ENCODE assay signal across 8 cellular contexts in genomic region chr11:8688414-8689362, GRCh38. TPM values are rescaled to one million over a fixed set of nuclear protein-coding genes. Genes with fewer than 3 reads are reported as not detected.
A peak's percentile ranks its signal among the peaks of the same experiment; 100 is the strongest.
DNase-seq lines count a peak whose midpoint lies in the region; ATAC-seq and TF ChIP-seq lines count a peak whose summit lies in the region.

No MANE protein-coding gene starts in this region.

- POLR2A ChIA-PET in AG04450 (lab: Yijun Ruan, JAX): interaction anchor here (0.5 to 2.0 kb wide), 21 partner anchors 9 to 275 kb away, joined by 3 to 26 read pairs (median 4); partner anchors contain the start of genes AKIP1 and TMEM9B

- CTCF ChIA-PET in AG04450 (lab: Charles Lee): interaction anchor here (0.8 to 1.2 kb wide), 5 partner anchors 125 to 449 kb away, joined by 3 to 4 read pairs (median 4); no protein-coding TSS in a partner anchor

- H3K27ac Mint-ChIP-seq in immature natural killer cell: peak overlapping the region; percentile 88 to 96 (median 96)

- no peak; the same call in 1 of the 2 replicates for TF ChIP-seq CTCF in AG04450 (IDR thresholded peaks at IDR 0.05; ENCODE audit: low read depth, low read length)
- no peak for TF ChIP-seq CTCF in WI38 (IDR thresholded peaks at IDR 0.05; ENCODE audit: low read depth, low read length)
- peak; percentile 15 for TF ChIP-seq CTCF in cardiac fibroblast (IDR thresholded peaks at IDR 0.05; ENCODE audit: low read depth, low read length)

- ATAC-seq in GM18870 (IDR thresholded peaks at IDR 0.05; ENCODE audit: unreplicated experiment) (peak; percentile 89), HG03108 (IDR thresholded peaks at IDR 0.05; ENCODE audit: unreplicated experiment) (peak; percentile 95)

- H3K27ac ChIP-seq in AG04450 (ENCODE audit: low read depth, low read length): peak overlapping the region; percentile 62

- H3K4me3 Mint-ChIP-seq in immature natural killer cell: peak overlapping the region; percentile 94 to 98 (median 97)

- no peaks in the 10 kb centered on the region for H3K9me3 Mint-ChIP-seq in immature natural killer cell

- H3K27me3 ChIP-seq in AG04450 (ENCODE audit: control insufficient read depth, insufficient read depth, low read length): no peaks in the 10 kb centered on the region

- peaks cover 10 to 15% (median 14%) of the 10 kb centered on the region in 3 donors for H3K27me3 Mint-ChIP-seq in immature natural killer cell (ENCODE audit: low read depth in 3 of 3)

- no peaks in the 10 kb centered on the region; the same call in 1 of the 2 replicates for H3K9me3 ChIP-seq in AG04450 (ENCODE audit: control insufficient read depth, insufficient read depth, low read length)

- H3K36me3 Mint-ChIP-seq in immature natural killer cell: peaks cover 11 to 17% (median 12%) of the 10 kb centered on the region in 3 donors

- peaks cover 40 to 50% of the 10 kb centered on the region in 2 donors for H3K4me1 Mint-ChIP-seq in immature natural killer cell

- DNase-seq in AG04450 (ENCODE audit: low read depth, low spot score) (peak; percentile 90), NCI-H2171 treated with DMSO at 0.1 percent for 48 hours (lab: John Stamatoyannopoulos, UW) (peak; percentile 97), cardiac fibroblast (ENCODE audit: low read depth in 2 of 2) (peak; percentile 97), immature natural killer cell (peak; percentile 85 to 87 (median 85)), smooth muscle cell of the brain vasculature (ENCODE audit: low read depth, low spot score) (peak; percentile 91)

- H3K4me3 ChIP-seq in AG04450 (ENCODE audit: low read depth, low read length): peak overlapping the region; percentile 62
- H3K4me3 ChIP-seq in WI38 (ENCODE audit: low read depth, low read length): peak overlapping the region; percentile 57
- peak overlapping the region; percentile 52 to 69 for H3K4me3 ChIP-seq in cardiac fibroblast (replicated peaks in 1 of 2; ENCODE audit: low read depth in 2 of 2, low read length in 2 of 2)

RNA-seq across cellular contexts. Expression of gene RPL27A, which starts 6.1 kb away (rescaled TPM):
- polyA plus RNA-seq in AG04450 (2011; rRNA removed): 941 and 1,068 TPM in 2 replicates
- polyA minus RNA-seq in AG04450 (2011; rRNA and poly(A)+ RNA removed): 269 and 283 TPM in 2 replicates
- polyA plus RNA-seq in immature natural killer cell: 1,000 to 10,000 TPM; 1,341 to 3,208 (median 1,820) TPM

RNA-seq across cellular contexts. Expression of gene TRIM66, which starts 6.2 kb away (rescaled TPM):
- 4.2 and 6.3 TPM in 2 replicates for polyA plus RNA-seq in AG04450 (2011; rRNA removed)
- polyA minus RNA-seq in AG04450 (2011; rRNA and poly(A)+ RNA removed): 9.2 and 9.8 TPM in 2 replicates
- under 1 TPM; 0.48 to 0.97 (median 0.55) TPM for polyA plus RNA-seq in immature natural killer cell

Comparison
In these comparisons a context has a peak if more than half of its experiments do, and no peak if none do; other contexts are left out.
1. Peak in every context shown above with its lines: DNase-seq, ATAC-seq, H3K4me3 ChIP-seq and H3K27ac ChIP-seq.